In genomic region chr3:177108648-177109047, GRCh38 we compare ENCODE assay signal across 31 cellular contexts.
DNase-seq lines count a peak whose midpoint lies in the region; ATAC-seq, FAIRE-seq and TF ChIP-seq lines count a peak whose summit lies in the region.
"Had no signal": no experiment of that assay in that cellular context is flagged by ENCODE, and none has a peak within 500 bp of the region (broad histone marks: within the 10 kb centered on the region; RNA-seq: fewer than 3 reads in every experiment).

No MANE protein-coding gene starts in this region.

- H3K27me3 ChIP-seq in CD4-positive, CD25-positive, alpha-beta regulatory T cell (ENCODE audit: control insufficient read depth, insufficient read depth, low read length) = no peaks in the 10 kb centered on the region
- H3K27me3 ChIP-seq: body of pancreas, heart left ventricle, SJSA1, uterus had no signal

- H3K36me3 ChIP-seq in CD4-positive, CD25-positive, alpha-beta regulatory T cell (ENCODE audit: control insufficient read depth, insufficient read depth, low read length) = no peaks in the 10 kb centered on the region
- H3K36me3 ChIP-seq: heart left ventricle, SJSA1, uterus had no signal

- ATAC-seq in CD4-positive, CD25-positive, alpha-beta regulatory T cell (ENCODE audit: low read depth in 2 of 2) = no peak
- ATAC-seq in left colon = peak; percentile 22
- no peak for ATAC-seq in GM21528 (IDR thresholded peaks at IDR 0.05; ENCODE audit: low FRiP score, unreplicated experiment)
- no peak for ATAC-seq in GM18873 (IDR thresholded peaks at IDR 0.05; ENCODE audit: low FRiP score, unreplicated experiment)
- ATAC-seq in HG03571 (IDR thresholded peaks at IDR 0.05; ENCODE audit: unreplicated experiment) = no peak
- ATAC-seq: body of pancreas; GM12878; heart left ventricle; stimulated activated naive CD8-positive, alpha-beta T cell treated with anti-CD3 and anti-CD28 coated beads, Interleukin-15, amount 100 ng/mL, for 72 hours had no signal

- intact Hi-C loops in left colon (cut with DNase I, micrococcal nuclease) = no loop called here

- peak overlapping the region; percentile 75 for H3K27ac ChIP-seq in CD4-positive, CD25-positive, alpha-beta regulatory T cell (ENCODE audit: insufficient read depth, low read length, poor library complexity, severe bottlenecking)
- peak overlapping the region; percentile 24 for H3K27ac ChIP-seq in VCaP
- H3K27ac ChIP-seq: body of pancreas, heart left ventricle, SJSA1, uterus had no signal

- FAIRE-seq in G401.6 (lab: Jason Lieb, UNC) = peak; percentile 50
- FAIRE-seq: GM12878, H54, TTC549 had no signal

- H3K4me1 Mint-ChIP-seq in CD4-positive, CD25-positive, alpha-beta regulatory T cell = peaks cover 65 to 89% (median 76%) of the 10 kb centered on the region in 4 donors

- H3K4me1 ChIP-seq in CD4-positive, CD25-positive, alpha-beta regulatory T cell (ENCODE audit: control insufficient read depth, insufficient read depth, low read length, poor library complexity, severe bottlenecking) = peaks cover 67% of the 10 kb centered on the region

- H3K9me3 ChIP-seq in CD4-positive, CD25-positive, alpha-beta regulatory T cell (ENCODE audit: control insufficient read depth in 2 of 2, low read length in 2 of 2) = no peaks in the 10 kb centered on the region
- H3K9me3 ChIP-seq: body of pancreas, heart left ventricle, SJSA1, uterus had no signal

- H3K27me3 Mint-ChIP-seq in CD4-positive, CD25-positive, alpha-beta regulatory T cell = no peaks in the 10 kb centered on the region
- H3K27me3 Mint-ChIP-seq: stimulated activated naive CD8-positive, alpha-beta T cell treated with anti-CD3 and anti-CD28 coated beads, Interleukin-15, amount 100 ng/mL, for 72 hours had no signal

- H3K4me3 Mint-ChIP-seq in CD4-positive, CD25-positive, alpha-beta regulatory T cell = peak overlapping the region in 3 of 4 donors; percentile 3 to 66 (median 32)
- H3K4me3 Mint-ChIP-seq: stimulated activated naive CD8-positive, alpha-beta T cell treated with anti-CD3 and anti-CD28 coated beads, Interleukin-15, amount 100 ng/mL, for 72 hours had no signal

- H3K4me3 ChIP-seq in CD4-positive, CD25-positive, alpha-beta regulatory T cell (ENCODE audit: low read depth, low read length) = peak overlapping the region; percentile 13
- H3K4me3 ChIP-seq: body of pancreas, GM12878, heart left ventricle, SJSA1, uterus had no signal

- peak overlapping the region in 2 of 3 donors; percentile 21 to 95 for H3K27ac Mint-ChIP-seq in CD4-positive, CD25-positive, alpha-beta regulatory T cell
- H3K27ac Mint-ChIP-seq: stimulated activated naive CD8-positive, alpha-beta T cell treated with anti-CD3 and anti-CD28 coated beads, Interleukin-15, amount 100 ng/mL, for 72 hours had no signal

- DNase-seq in CD4-positive, CD25-positive, alpha-beta regulatory T cell = no peak
- DNase-seq in left colon (no peak), NCI-H1417 (lab: John Stamatoyannopoulos, UW) (no peak)
- DNase-seq: activated CD4-positive, alpha-beta T cell treated with anti-CD3 and anti-CD28 coated beads for 48 hours; activated naive CD4-positive, alpha-beta T cell treated with Interleukin-2 at 50 U/mL for 16 hours; activated T-cell treated with anti-CD3 and anti-CD28 coated beads, Interleukin-2, amount 50 U/mL, for 48 hours; body of pancreas; C1 segment of cervical spinal cord; Calu3; effector CD4-positive, alpha-beta T cell; foreskin fibroblast; heart left ventricle; kidney glomerular epithelial cell; NCI-H1092; NCI-H187 treated with DMSO at 0.1 percent for 48 hours; NCI-H748 treated with DMSO at 0.1 percent for 48 hours; small intestine; stimulated activated CD4-positive, alpha-beta T cell treated with anti-CD3 and anti-CD28 coated beads, Interleukin-1b, Interleukin-23, amount 100 ng/mL, for 48 hours; stimulated activated CD8-positive, alpha-beta memory T cell treated with anti-CD3 and anti-CD28 coated beads, Interleukin-4, amount 100 ng/mL, for 48 hours; stimulated activated naive CD8-positive, alpha-beta T cell treated with anti-CD3 and anti-CD28 coated beads, Interleukin-15, amount 100 ng/mL, for 72 hours; T-helper 1 cell; uterus had no signal

- TF ChIP-seq CTCF in VCaP (conservative IDR thresholded peaks at IDR 0.05) = no peak

- peaks cover 0 to 1% (median 0%) of the 10 kb centered on the region in 7 donors for H3K9me3 Mint-ChIP-seq in CD4-positive, CD25-positive, alpha-beta regulatory T cell
- H3K9me3 Mint-ChIP-seq: stimulated activated naive CD8-positive, alpha-beta T cell treated with anti-CD3 and anti-CD28 coated beads, Interleukin-15, amount 100 ng/mL, for 72 hours had no signal

- no peaks in the 10 kb centered on the region for H3K36me3 Mint-ChIP-seq in CD4-positive, CD25-positive, alpha-beta regulatory T cell
